ENCODE assay signal across 1 cellular context in the genomic region with DNA sequence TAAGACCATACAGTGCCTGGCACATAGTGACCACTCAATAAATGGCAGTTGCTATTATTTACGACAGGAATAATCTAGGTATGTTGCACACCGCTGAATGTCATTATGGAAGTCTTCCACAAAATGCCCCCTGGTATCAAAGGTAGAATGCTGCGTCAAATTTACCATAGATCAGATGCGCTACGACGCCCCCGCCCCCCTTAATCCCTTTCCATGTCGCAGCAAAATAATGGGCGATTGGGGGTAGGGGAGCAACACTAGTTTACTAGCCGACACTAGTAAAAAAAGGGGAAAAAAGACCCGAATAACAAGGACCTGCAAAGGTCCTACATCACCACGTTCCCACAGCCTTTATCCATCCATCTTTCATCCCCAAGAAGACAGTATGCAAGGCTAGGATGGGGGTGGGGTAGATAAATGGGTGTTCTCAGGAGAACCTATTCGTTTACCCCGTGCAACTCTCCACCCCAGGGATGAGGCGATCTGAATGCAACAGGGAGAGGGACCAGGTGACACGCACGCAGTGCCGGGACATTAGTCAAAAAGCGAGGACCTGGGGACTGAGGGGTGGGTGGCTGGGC.
A peak's percentile ranks its signal among the peaks of the same experiment; 100 is the strongest.
TF ChIP-seq lines count a peak whose summit lies in the region.

No MANE protein-coding gene starts in this region.

TF ChIP-seq in HEK293T, 16 proteins besides CTCF, POLR2A, EP300 and RAD21 (continued from another document):
- 0 out of 2 replicates have a peak, but pooled peaks have one; percentile 26 for TF ChIP-seq PKNOX1 (IDR thresholded peaks at IDR 0.05)
- TF ChIP-seq SUZ12 (IDR thresholded peaks at IDR 0.05): no peak
- no peak for TF ChIP-seq FOXM1 (IDR thresholded peaks at IDR 0.05; ENCODE audit: borderline replicate concordance)
- TF ChIP-seq FOXK2 (IDR thresholded peaks at IDR 0.05): no peak
TF ChIP-seq in HEK293T: peak in this region for 1.
